In the genomic region with DNA sequence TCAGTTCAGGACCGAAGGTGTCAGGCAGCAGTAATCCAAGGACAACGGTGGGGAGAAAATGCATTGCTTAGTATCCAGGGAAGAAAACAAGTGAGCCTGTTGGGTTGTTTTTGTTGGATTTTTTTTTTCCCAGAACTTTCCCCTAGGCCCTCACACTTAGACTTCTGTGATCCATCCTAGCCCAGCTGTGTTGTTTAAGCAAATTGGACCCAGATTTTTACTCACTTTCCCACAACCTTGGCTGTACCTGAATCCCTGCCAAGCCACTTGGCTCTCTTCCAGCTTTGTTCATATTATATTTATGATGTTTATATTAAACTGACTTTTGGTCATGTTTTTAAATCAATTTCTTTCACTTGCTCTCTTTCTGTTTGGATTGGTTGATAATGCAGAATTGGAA, we compare ENCODE assay signal across 18 cellular contexts. TPM values are rescaled to one million over a fixed set of nuclear protein-coding genes. Genes with fewer than 3 reads are reported as not detected.
DNase-seq lines count a peak whose midpoint lies in the region; TF ChIP-seq lines count a peak whose summit lies in the region.
"Had no signal": no experiment of that assay in that cellular context is flagged by ENCODE, and none has a peak within 500 bp of the region (broad histone marks: within the 10 kb centered on the region; RNA-seq: fewer than 3 reads in every experiment).

No MANE protein-coding gene starts in this region.

- peak overlapping the region in 1 of 2 experiments; percentile 28; a peak in 2 of 4 replicates for H3K27ac ChIP-seq in SK-N-SH (ENCODE audit: low read depth in 2 of 2, low read length in 1 of 2)
- no peak overlapping the region for H3K27ac ChIP-seq in sigmoid colon
- H3K27ac ChIP-seq in brain microvascular endothelial cell: no peak overlapping the region
- H3K27ac ChIP-seq: A549, BLaER1, cardiac muscle cell, PC-9 had no signal

- POLR2A ChIA-PET in SK-N-SH (lab: Yijun Ruan, JAX): interaction anchor here (1.0 kb wide), 1 partner anchor 14 kb away, joined by 4 read pairs; no protein-coding TSS in a partner anchor

- H3K4me2 ChIP-seq in SK-N-SH: no peak overlapping the region
- H3K4me2 ChIP-seq: A549, BLaER1, GM23338, PC-9 had no signal

- WGBS in SK-N-SH (ENCODE audit: low lambda C conversion rate): 24% methylated on average over 2 of the region's 2 CpGs
- WGBS in sigmoid colon, 2 donors: 8 to 45% methylated on average over 2 of the region's 2 CpGs

- H3K27me3 ChIP-seq in SK-N-SH (ENCODE audit: insufficient read depth): no peaks in the 10 kb centered on the region
- H3K27me3 ChIP-seq in sigmoid colon: no peaks in the 10 kb centered on the region
- no peaks in the 10 kb centered on the region for H3K27me3 ChIP-seq in brain microvascular endothelial cell (replicated peaks)
- H3K27me3 ChIP-seq: BLaER1, cardiac muscle cell had no signal

- H3F3A ChIP-seq in SK-N-SH (replicated peaks; ENCODE audit: insufficient read depth): no peaks in the 10 kb centered on the region

- H3K79me2 ChIP-seq in SK-N-SH (ENCODE audit: insufficient read depth): no peaks in the 10 kb centered on the region

- H3K9me2 ChIP-seq in SK-N-SH: no peaks in the 10 kb centered on the region

- no peak overlapping the region for H3K9ac ChIP-seq in SK-N-SH
- H3K9ac ChIP-seq: BLaER1 had no signal

- H2AFZ ChIP-seq in SK-N-SH (ENCODE audit: low read depth): no peak overlapping the region
- H2AFZ ChIP-seq: GM23338, PC-9 had no signal

- CTCF ChIA-PET in SK-N-SH (lab: Yijun Ruan, JAX): interaction anchor here (1.2 to 1.6 kb wide), 3 partner anchors 11 to 107 kb away, joined by 3 to 4 read pairs (median 3); no protein-coding TSS in a partner anchor

- no peak for TF ChIP-seq CTCF in SK-N-SH (IDR thresholded peaks at IDR 0.05)
- TF ChIP-seq CTCF in sigmoid colon (IDR thresholded peaks at IDR 0.05): no peak
- TF ChIP-seq CTCF in brain microvascular endothelial cell (IDR thresholded peaks at IDR 0.05; ENCODE audit: low read depth, low read length, missing control alignments): no peak

- peak; percentile 6 for DNase-seq in NCI-H2227 (lab: John Stamatoyannopoulos, UW; ENCODE audit: unreplicated experiment)
- DNase-seq in NCI-H2227 treated with DMSO at 0.1 percent for 48 hours (lab: John Stamatoyannopoulos, UW): no peak
- peak; percentile 21 for DNase-seq in SK-N-SH
- DNase-seq in fibroblast of peridontal ligament (ENCODE audit: extremely low read depth): peak; percentile 1
- peak; percentile 72 for DNase-seq in sigmoid colon
- no peak for DNase-seq in brain microvascular endothelial cell
- no peak for DNase-seq in GM19240 (ENCODE audit: insufficient read length, low spot score)
- no peak for DNase-seq in KBM-7
- DNase-seq: activated CD4-positive, alpha-beta T cell treated with anti-CD3 and anti-CD28 coated beads for 36 hours; effector memory CD4-positive, alpha-beta T cell; NCI-H1930; NCI-H526 treated with DMSO at 0.1 percent for 48 hours; PC-9; trophoblast cell had no signal

- no peaks in the 10 kb centered on the region for H4K20me1 ChIP-seq in SK-N-SH (ENCODE audit: insufficient read depth)
- H4K20me1 ChIP-seq: BLaER1 had no signal

- no peaks in the 10 kb centered on the region for H3K36me3 ChIP-seq in SK-N-SH (replicated peaks in 1 of 2; ENCODE audit: control insufficient read depth in 1 of 2, insufficient read depth in 2 of 2, low read length in 1 of 2)
- H3K36me3 ChIP-seq in sigmoid colon: no peaks in the 10 kb centered on the region
- no peaks in the 10 kb centered on the region for H3K36me3 ChIP-seq in brain microvascular endothelial cell (replicated peaks)
- H3K36me3 ChIP-seq: BLaER1, cardiac muscle cell had no signal

- H3K4me1 ChIP-seq in SK-N-SH (ENCODE audit: control insufficient read depth in 1 of 2, insufficient read depth in 2 of 2, low read depth in 1 of 2, low read length in 1 of 2) (peaks cover 0 to 8% of the 10 kb centered on the region in 2 experiments; a peak in 2 of 4 replicates), sigmoid colon (peaks cover 0 to 8% (median 2%) of the 10 kb centered on the region in 4 donors)
- H3K4me1 ChIP-seq: A549, BLaER1 had no signal

- intact Hi-C loops in sigmoid colon (cut with DNase I): no loop called here

- no peak for TF ChIP-seq POLR2A in sigmoid colon (IDR thresholded peaks at IDR 0.05)

- TF ChIP-seq RAD21 in SK-N-SH (IDR thresholded peaks at IDR 0.05; ENCODE audit: low read length): no peak

- no peak overlapping the region for H3K4me3 ChIP-seq in SK-N-SH (ENCODE audit: low read depth in 2 of 2, low read length in 1 of 2)
- H3K4me3 ChIP-seq in sigmoid colon: no peak overlapping the region
- no peak overlapping the region for H3K4me3 ChIP-seq in brain microvascular endothelial cell (ENCODE audit: low read depth, low read length)
- H3K4me3 ChIP-seq: A549, BLaER1, cardiac muscle cell, GM23338, PC-9 had no signal

- TF ChIP-seq EP300 in SK-N-SH (IDR thresholded peaks at IDR 0.05; ENCODE audit: borderline replicate concordance in 1 of 2, low read depth in 1 of 2, low read length in 1 of 2) (peak in 1 of 2 experiments; percentile 55; a peak in 1 of 4 replicates), sigmoid colon (IDR thresholded peaks at IDR 0.05) (no peak)

- in situ Hi-C loops in brain microvascular endothelial cell (cut with HindIII; ENCODE audit: low pct_ligation_motif_present, low sequenced_read_pairs) (no loop called here), KBM-7 (cut with MboI; ENCODE audit: low pct_unique_long_range_greater_than_20kb, low sequenced_read_pairs) (no loop called here)

- no peaks in the 10 kb centered on the region for H3K9me3 ChIP-seq in SK-N-SH
- no peaks in the 10 kb centered on the region for H3K9me3 ChIP-seq in sigmoid colon
- H3K9me3 ChIP-seq: A549, BLaER1 had no signal

TF ChIP-seq in SK-N-SH, 30 proteins besides CTCF, POLR2A, EP300 and RAD21:
- TF ChIP-seq CHD2 (IDR thresholded peaks at IDR 0.05; ENCODE audit: low read length, partially characterized antibody) (no peak), YY1 (IDR thresholded peaks at IDR 0.05; ENCODE audit: low read depth) (no peak), EZH2phosphoT487 (IDR thresholded peaks at IDR 0.05; ENCODE audit: borderline replicate concordance, low read depth) (no peak), RCOR1 (IDR thresholded peaks at IDR 0.05; ENCODE audit: low read length) (0 out of 2 replicates have a peak, but pooled peaks have one; percentile 21)
- TF ChIP-seq, protein P1, sequence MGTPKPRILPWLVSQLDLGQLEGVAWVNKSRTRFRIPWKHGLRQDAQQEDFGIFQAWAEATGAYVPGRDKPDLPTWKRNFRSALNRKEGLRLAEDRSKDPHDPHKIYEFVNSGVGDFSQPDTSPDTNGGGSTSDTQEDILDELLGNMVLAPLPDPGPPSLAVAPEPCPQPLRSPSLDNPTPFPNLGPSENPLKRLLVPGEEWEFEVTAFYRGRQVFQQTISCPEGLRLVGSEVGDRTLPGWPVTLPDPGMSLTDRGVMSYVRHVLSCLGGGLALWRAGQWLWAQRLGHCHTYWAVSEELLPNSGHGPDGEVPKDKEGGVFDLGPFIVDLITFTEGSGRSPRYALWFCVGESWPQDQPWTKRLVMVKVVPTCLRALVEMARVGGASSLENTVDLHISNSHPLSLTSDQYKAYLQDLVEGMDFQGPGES (IDR thresholded peaks at IDR 0.05; ENCODE audit: low read depth, low read length): no peak

RNA-seq across cellular contexts. Expression of a gene that starts 16.5 kb away (rescaled TPM):
- polyA plus RNA-seq in SK-N-SH (2012; rRNA removed) (not detected in 2 replicates), sigmoid colon (100 to 1,000 TPM in 2 of 3 donors, 10 to 100 TPM in 1; 10.2 to 780 (median 213) TPM)
- polyA plus RNA-seq in SK-N-SH (2012; cell fraction: cytosol; rRNA removed): not detected in 2 replicates
- polyA plus RNA-seq in SK-N-SH (2012; cell fraction: nucleus; rRNA removed): not detected in 2 replicates
- 1 to 10 TPM in 2 of 4 donors, under 1 TPM in 1, not detected in 1; 0.16 to 1.1 (median 1.1) TPM for total RNA-seq in sigmoid colon
- total RNA-seq: activated CD4-positive, alpha-beta T cell treated with anti-CD3 and anti-CD28 coated beads for 36 hours; cardiac muscle cell; GM23338; PC-9 had no signal
- polyA plus RNA-seq: A549, cardiac muscle cell, GM23338 had no signal

Comparison
In these comparisons a context has a peak if more than half of its experiments do, and no peak if none do; other contexts are left out.
1. DNase-seq: peak in NCI-H2227 (single experiment), SK-N-SH (single experiment), fibroblast of peridontal ligament (single experiment) and sigmoid colon (single experiment); none in NCI-H2227 treated with DMSO at 0.1 percent for 48 hours (single experiment), brain microvascular endothelial cell (single experiment), GM19240 (single experiment) and KBM-7 (single experiment).
2. RNA of a gene that starts 16.5 kb away (polyA plus RNA-seq): 10.2 to 780 TPM in sigmoid colon; not detected in SK-N-SH; every median in the first group is over 10 times any median in the second.